Comparison of ENCODE assay signal across 9 cellular contexts in genomic region chr10:77350711-77351119, GRCh38.
A peak's percentile ranks its signal among the peaks of the same experiment; 100 is the strongest.
DNase-seq lines count a peak whose midpoint lies in the region; ATAC-seq, FAIRE-seq and TF ChIP-seq lines count a peak whose summit lies in the region.
"Had no signal": no experiment of that assay in that cellular context is flagged by ENCODE, and none has a peak within 500 bp of the region (broad histone marks: within the 10 kb centered on the region; RNA-seq: fewer than 3 reads in every experiment).

No MANE protein-coding gene starts in this region.

- H3K27me3 ChIP-seq in brain microvascular endothelial cell (replicated peaks) = no peaks in the 10 kb centered on the region
- H3K27me3 ChIP-seq: Peyer's patch had no signal

- FAIRE-seq in HTR-8/SVneo (lab: Jason Lieb, UNC) = peak; percentile 98
- FAIRE-seq in kidney (lab: Jason Lieb, UNC) = no peak

- no peak overlapping the region for H3K4me3 ChIP-seq in brain microvascular endothelial cell (ENCODE audit: low read depth, low read length)
- H3K4me3 ChIP-seq in kidney (ENCODE audit: low read length in 2 of 2) = no peak overlapping the region
- H3K4me3 ChIP-seq: Peyer's patch had no signal

- no peaks in the 10 kb centered on the region for H3K4me1 ChIP-seq in kidney (ENCODE audit: control insufficient read depth in 1 of 2, insufficient read depth in 1 of 2, low read depth in 1 of 2, low read length in 2 of 2)
- H3K4me1 ChIP-seq: Peyer's patch had no signal

- TF ChIP-seq CTCF in brain microvascular endothelial cell (IDR thresholded peaks at IDR 0.05; ENCODE audit: low read depth, low read length, missing control alignments) = peak; percentile 38
- no peak for TF ChIP-seq CTCF in kidney (IDR thresholded peaks at IDR 0.05; ENCODE audit: borderline replicate concordance, extremely low read depth, insufficient read depth)

- DNase-seq in CD1c-positive myeloid dendritic cell (ENCODE audit: extremely low spot score) (peak; percentile 33), HTR-8/SVneo (ENCODE audit: insufficient read length, low spot score) (peak; percentile 96), brain microvascular endothelial cell (peak; percentile 100), occipital lobe (lab: John Stamatoyannopoulos, UW) (peak; percentile 19), T-helper 1 cell (no peak), kidney (no peak), caudate nucleus (lab: John Stamatoyannopoulos, UW) (no peak)

- H3K27ac ChIP-seq in brain microvascular endothelial cell (peak overlapping the region; percentile 96), kidney (ENCODE audit: low read depth in 2 of 2, low read length in 2 of 2) (no peak overlapping the region), caudate nucleus (ENCODE audit: low read depth, low read length) (no peak overlapping the region)
- H3K27ac ChIP-seq: Peyer's patch had no signal

- no peak overlapping the region for H3K9ac ChIP-seq in kidney (ENCODE audit: low read length in 2 of 2)

- intact Hi-C loops in kidney (cut with DNase I) = no loop called here

- H3K9me3 ChIP-seq in kidney (ENCODE audit: control insufficient read depth in 1 of 2, low read length in 2 of 2) = no peaks in the 10 kb centered on the region
- H3K9me3 ChIP-seq: Peyer's patch had no signal

- in situ Hi-C loops in brain microvascular endothelial cell (cut with HindIII; ENCODE audit: low pct_ligation_motif_present, low sequenced_read_pairs) = no loop called here

- no peak for ATAC-seq in HG03095 (IDR thresholded peaks at IDR 0.05; ENCODE audit: unreplicated experiment)

- no peaks in the 10 kb centered on the region for H3K36me3 ChIP-seq in brain microvascular endothelial cell (replicated peaks)
- no peaks in the 10 kb centered on the region for H3K36me3 ChIP-seq in kidney (ENCODE audit: control insufficient read depth in 1 of 2, insufficient read depth in 2 of 2, low read length in 2 of 2)
- H3K36me3 ChIP-seq: Peyer's patch had no signal

Comparison
In these comparisons a context has a peak if more than half of its experiments do, and no peak if none do; other contexts are left out.
1. DNase-seq: peak in CD1c-positive myeloid dendritic cell (single experiment), HTR-8/SVneo (single experiment), brain microvascular endothelial cell (single experiment) and occipital lobe (single experiment); none in T-helper 1 cell (0 of 5), kidney (single experiment) and caudate nucleus (0 of 61).